1 cellular context compared by ENCODE assay signal in genomic region chr10:129956285-129956649, GRCh38.
TF ChIP-seq lines count a peak whose summit lies in the region.

No MANE protein-coding gene starts in this region.

TF ChIP-seq in HepG2, 621 proteins besides CTCF, POLR2A, EP300 and RAD21 (continued from another document):
- TF ChIP-seq STAT5B (CRISPR knock-in tag; IDR thresholded peaks at IDR 0.05): no peak
- TF ChIP-seq NR2F1 (CRISPR knock-in tag; IDR thresholded peaks at IDR 0.05): no peak
